11 cellular contexts compared by ENCODE assay signal in genomic region chr2:25210923-25211322, GRCh38. TPM values are rescaled to one million over a fixed set of nuclear protein-coding genes. Genes with fewer than 3 reads are reported as not detected.
DNase-seq lines count a peak whose midpoint lies in the region; ATAC-seq and TF ChIP-seq lines count a peak whose summit lies in the region.
"Not testable (repeated sequence)": the region's sequence is repeated elsewhere in the genome, so short reads cannot be mapped to it uniquely, and the experiment has no call there.
"Had no signal": no experiment of that assay in that cellular context is flagged by ENCODE, and none has a peak within 500 bp of the region (broad histone marks: within the 10 kb centered on the region; RNA-seq: fewer than 3 reads in every experiment).

No MANE protein-coding gene starts in this region.

- not testable (repeated sequence) for H3K9me3 ChIP-seq in CD4-positive, alpha-beta T cell (ENCODE audit: control insufficient read depth, low read length)

- H3K27ac Mint-ChIP-seq in CD4-positive, alpha-beta T cell, result peak overlapping the region; percentile 37
- peak overlapping the region; percentile 91 to 95 (median 93) for H3K27ac Mint-ChIP-seq in IgD-negative memory B cell
- H3K27ac Mint-ChIP-seq in T-helper 2 cell treated with Interferon-gamma antibody and Interleukin-4, amounts not matched to agents 5 μg/mL and 100 μg/mL, for 36 hours; activated T-helper 17 cell treated with anti-CD3 and anti-CD28 coated beads, Interleukin-2, amount 50 U/mL, for 72 hours; central memory CD8-positive, alpha-beta T cell (ENCODE audit: low read depth); stimulated activated naive CD8-positive, alpha-beta T cell treated with anti-CD3 and anti-CD28 coated beads, Interleukin-15, amount 100 ng/mL, for 72 hours: not testable (repeated sequence)
- peak overlapping the region in 5 of 10 donors; percentile 44 to 81 (median 61) for H3K27ac Mint-ChIP-seq in naive thymus-derived CD8-positive, alpha-beta T cell

- H3K27me3 Mint-ChIP-seq in CD4-positive, alpha-beta T cell; IgD-negative memory B cell; T-helper 2 cell treated with Interferon-gamma antibody and Interleukin-4, amounts not matched to agents 5 μg/mL and 100 μg/mL, for 36 hours (ENCODE audit: low read depth); activated T-helper 17 cell treated with anti-CD3 and anti-CD28 coated beads, Interleukin-2, amount 50 U/mL, for 72 hours; central memory CD8-positive, alpha-beta T cell; naive thymus-derived CD8-positive, alpha-beta T cell; stimulated activated naive CD8-positive, alpha-beta T cell treated with anti-CD3 and anti-CD28 coated beads, Interleukin-15, amount 100 ng/mL, for 72 hours: not testable (repeated sequence)

- peaks cover 46% of the 10 kb centered on the region for H3K4me1 Mint-ChIP-seq in CD4-positive, alpha-beta T cell (ENCODE audit: low read depth)
- H3K4me1 Mint-ChIP-seq in IgD-negative memory B cell, result peaks cover 21 to 35% (median 34%) of the 10 kb centered on the region in 3 donors
- peaks cover 26% of the 10 kb centered on the region for H3K4me1 Mint-ChIP-seq in T-helper 2 cell treated with Interferon-gamma antibody and Interleukin-4, amounts not matched to agents 5 μg/mL and 100 μg/mL, for 36 hours (ENCODE audit: low read depth)
- H3K4me1 Mint-ChIP-seq in activated T-helper 17 cell treated with anti-CD3 and anti-CD28 coated beads, Interleukin-2, amount 50 U/mL, for 72 hours, result not testable (repeated sequence)
- H3K4me1 Mint-ChIP-seq in central memory CD8-positive, alpha-beta T cell, result peaks cover 17% of the 10 kb centered on the region
- H3K4me1 Mint-ChIP-seq in naive thymus-derived CD8-positive, alpha-beta T cell, result peaks cover 27 to 64% (median 59%) of the 10 kb centered on the region in 4 donors
- H3K4me1 Mint-ChIP-seq in stimulated activated naive CD8-positive, alpha-beta T cell treated with anti-CD3 and anti-CD28 coated beads, Interleukin-15, amount 100 ng/mL, for 72 hours, result peaks cover 67% of the 10 kb centered on the region

- not testable (repeated sequence) for H3K36me3 Mint-ChIP-seq in CD4-positive, alpha-beta T cell (ENCODE audit: low read depth); IgD-negative memory B cell; T-helper 2 cell treated with Interferon-gamma antibody and Interleukin-4, amounts not matched to agents 5 μg/mL and 100 μg/mL, for 36 hours (ENCODE audit: low read depth); activated T-helper 17 cell treated with anti-CD3 and anti-CD28 coated beads, Interleukin-2, amount 50 U/mL, for 72 hours (ENCODE audit: low read depth); central memory CD8-positive, alpha-beta T cell (ENCODE audit: insufficient read depth); naive thymus-derived CD8-positive, alpha-beta T cell

- H3K4me3 Mint-ChIP-seq in CD4-positive, alpha-beta T cell, result not testable (repeated sequence)
- H3K4me3 Mint-ChIP-seq in IgD-negative memory B cell, result peak overlapping the region in 2 of 4 donors; percentile 24 to 77
- peak overlapping the region; percentile 54 for H3K4me3 Mint-ChIP-seq in T-helper 2 cell treated with Interferon-gamma antibody and Interleukin-4, amounts not matched to agents 5 μg/mL and 100 μg/mL, for 36 hours
- H3K4me3 Mint-ChIP-seq in activated T-helper 17 cell treated with anti-CD3 and anti-CD28 coated beads, Interleukin-2, amount 50 U/mL, for 72 hours, result peak overlapping the region; percentile 34
- peak overlapping the region; percentile 20 for H3K4me3 Mint-ChIP-seq in central memory CD8-positive, alpha-beta T cell
- H3K4me3 Mint-ChIP-seq in naive thymus-derived CD8-positive, alpha-beta T cell, result peak overlapping the region in 9 of 10 donors; percentile 8 to 64 (median 46)
- H3K4me3 Mint-ChIP-seq in stimulated activated naive CD8-positive, alpha-beta T cell treated with anti-CD3 and anti-CD28 coated beads, Interleukin-15, amount 100 ng/mL, for 72 hours, result peak overlapping the region; percentile 53 to 57

- POLR2A ChIA-PET in CD4-positive, alpha-beta T cell (lab: Charles Lee), result interaction anchor here (1.5 kb wide), 1 partner anchor 62 kb away, joined by 3 read pairs; no protein-coding TSS in a partner anchor
- POLR2A ChIA-PET in naive thymus-derived CD8-positive, alpha-beta T cell (lab: Charles Lee), result interaction anchor here (0.6 to 1.2 kb wide), 3 partner anchors 63 to 74 kb away, joined by 3 to 4 read pairs (median 3); no protein-coding TSS in a partner anchor

- TF ChIP-seq CTCF in CD4-positive, alpha-beta T cell (IDR thresholded peaks at IDR 0.05), result not testable (repeated sequence)

- ATAC-seq in CD4-positive, alpha-beta T cell (ENCODE audit: poor library complexity); activated T-helper 17 cell treated with anti-CD3 and anti-CD28 coated beads, Interleukin-2, amount 50 U/mL, for 72 hours (replicated peaks); central memory CD8-positive, alpha-beta T cell (replicated peaks; ENCODE audit: extremely low read depth, poor library complexity, severe bottlenecking); naive thymus-derived CD8-positive, alpha-beta T cell; stimulated activated naive CD8-positive, alpha-beta T cell treated with anti-CD3 and anti-CD28 coated beads, Interleukin-15, amount 100 ng/mL, for 72 hours: not testable (repeated sequence)

- CTCF ChIA-PET in CD4-positive, alpha-beta T cell (lab: Charles Lee), result not testable (repeated sequence)

- not testable (repeated sequence) for DNase-seq in CD4-positive, alpha-beta T cell; T-helper 2 cell treated with Interferon-gamma antibody and Interleukin-4, amounts not matched to agents 5 μg/mL and 100 μg/mL, for 36 hours (ENCODE audit: low spot score); central memory CD8-positive, alpha-beta T cell (ENCODE audit: low spot score in 2 of 2); naive thymus-derived CD8-positive, alpha-beta T cell; stimulated activated naive CD8-positive, alpha-beta T cell treated with anti-CD3 and anti-CD28 coated beads, Interleukin-15, amount 100 ng/mL, for 72 hours

- not testable (repeated sequence) for H3K9me3 Mint-ChIP-seq in CD4-positive, alpha-beta T cell; IgD-negative memory B cell; T-helper 2 cell treated with Interferon-gamma antibody and Interleukin-4, amounts not matched to agents 5 μg/mL and 100 μg/mL, for 36 hours; activated T-helper 17 cell treated with anti-CD3 and anti-CD28 coated beads, Interleukin-2, amount 50 U/mL, for 72 hours; central memory CD8-positive, alpha-beta T cell; naive thymus-derived CD8-positive, alpha-beta T cell; stimulated activated naive CD8-positive, alpha-beta T cell treated with anti-CD3 and anti-CD28 coated beads, Interleukin-15, amount 100 ng/mL, for 72 hours

- not testable (repeated sequence) for H3K27ac ChIP-seq in CD4-positive, alpha-beta T cell (ENCODE audit: low read depth, low read length)

- H3K27me3 ChIP-seq in CD4-positive, alpha-beta T cell (ENCODE audit: control insufficient read depth, insufficient read depth, low read length), result not testable (repeated sequence)

- intact Hi-C loops in CD4-positive, alpha-beta T cell (cut with DNase I, micrococcal nuclease), result not testable (repeated sequence)

RNA-seq across cellular contexts. Expression of gene POMC, which starts 42.5 kb away (rescaled TPM):
- total RNA-seq in CD4-positive, alpha-beta T cell, result 1 to 10 TPM; 4.5 TPM
- polyA plus RNA-seq in IgD-negative memory B cell, result 10.1 TPM
- total RNA-seq in activated T-helper 17 cell treated with anti-CD3 and anti-CD28 coated beads, Interleukin-2, amount 50 U/mL, for 72 hours, result 1 to 10 TPM; 5.2 to 6.1 TPM
- total RNA-seq in naive thymus-derived CD8-positive, alpha-beta T cell, result 1 to 10 TPM; 7.3 to 7.6 TPM
- 10 to 100 TPM in 2 of 3 donors, 1 to 10 TPM in 1; 4.9 to 15.2 (median 13.0) TPM for polyA plus RNA-seq in naive thymus-derived CD8-positive, alpha-beta T cell
- total RNA-seq: HT-29, LHCN-M2, Peyer's patch had no signal
- polyA plus RNA-seq: A549 had no signal
